Comparison of ENCODE assay signal across 1 cellular context in genomic region chr10:91689731-91690168, GRCh38.
TF ChIP-seq lines count a peak whose summit lies in the region.

No MANE protein-coding gene starts in this region.

TF ChIP-seq in SK-N-SH, 30 proteins besides CTCF, POLR2A, EP300 and RAD21 (continued from another document):
- TF ChIP-seq RXRA (IDR thresholded peaks at IDR 0.05; ENCODE audit: borderline replicate concordance, low read depth): no peak
- no peak for TF ChIP-seq TCF12 (IDR thresholded peaks at IDR 0.05)
- no peak for TF ChIP-seq FOXJ3 (CRISPR knock-in tag; IDR thresholded peaks at IDR 0.05)
- TF ChIP-seq RFX5 (IDR thresholded peaks at IDR 0.05; ENCODE audit: low read length): no peak
TF ChIP-seq in SK-N-SH: peak in this region for 0.
